1 cellular context compared by ENCODE assay signal in genomic region chr16:24499193-24499814, GRCh38.
TF ChIP-seq lines count a peak whose summit lies in the region.

No MANE protein-coding gene starts in this region.

TF ChIP-seq in HepG2, 621 proteins besides CTCF, POLR2A, EP300 and RAD21:
- no peak for TF ChIP-seq KIAA2018 (CRISPR knock-in tag; IDR thresholded peaks at IDR 0.05; ENCODE audit: borderline replicate concordance)
- TF ChIP-seq ZNF660 (CRISPR knock-in tag; IDR thresholded peaks at IDR 0.05; ENCODE audit: borderline replicate concordance, low read depth), result no peak
- no peak for TF ChIP-seq IKZF5 (CRISPR knock-in tag; IDR thresholded peaks at IDR 0.05)
- peak; percentile 48; the same call in 1 of the 2 replicates for TF ChIP-seq SMC3 (IDR thresholded peaks at IDR 0.05; ENCODE audit: low read length)
- no peak for TF ChIP-seq TFAP4 (IDR thresholded peaks at IDR 0.05; ENCODE audit: borderline replicate concordance, low read depth)
- TF ChIP-seq SRSF1 (optimal IDR thresholded peaks at IDR 0.05; ENCODE audit: low read depth, low read length), result no peak
- no peak for TF ChIP-seq ATF2 (CRISPR knock-in tag; IDR thresholded peaks at IDR 0.05)
- TF ChIP-seq ATF7 (IDR thresholded peaks at IDR 0.05), result no peak
- no peak for TF ChIP-seq ATF7 (CRISPR knock-in tag; IDR thresholded peaks at IDR 0.05)
- TF ChIP-seq ZNF746 (CRISPR knock-in tag; IDR thresholded peaks at IDR 0.05), result no peak
- no peak for TF ChIP-seq E2F5 (CRISPR knock-in tag; conservative IDR thresholded peaks at IDR 0.05)
- TF ChIP-seq STAG1 (CRISPR knock-in tag; IDR thresholded peaks at IDR 0.05), result peak; percentile 79
- TF ChIP-seq PHF21A (CRISPR knock-in tag; IDR thresholded peaks at IDR 0.05), result no peak
